Comparison of ENCODE assay signal across 8 cellular contexts in the genomic region with DNA sequence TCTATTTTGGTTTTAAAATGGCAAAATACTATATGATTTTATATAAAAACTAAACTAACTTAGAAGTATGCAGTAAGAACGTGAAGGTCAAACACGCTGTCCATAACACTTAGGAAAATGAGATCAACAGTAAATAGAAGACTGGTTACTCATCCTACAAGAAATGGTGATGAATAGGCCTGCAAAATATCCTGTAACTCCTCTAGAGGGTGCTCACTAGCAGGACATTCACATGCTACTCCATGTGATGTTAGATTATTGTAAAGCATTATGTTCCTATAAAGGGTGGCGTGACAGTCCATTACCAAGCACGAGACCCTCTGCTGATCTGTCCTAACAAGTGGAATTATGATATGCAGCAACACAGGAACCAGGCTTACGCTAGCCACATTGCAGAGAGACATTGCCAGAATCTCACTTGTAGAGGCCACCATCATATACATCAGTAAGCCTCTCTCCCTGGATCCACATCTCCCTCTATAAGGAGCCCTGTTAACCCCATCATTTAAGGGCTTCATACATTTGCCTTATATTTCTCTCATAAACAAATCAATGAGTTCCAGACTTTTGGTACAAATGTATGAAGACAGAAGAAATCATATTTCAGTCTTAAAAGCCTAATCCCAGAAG. TPM values are rescaled to one million over a fixed set of nuclear protein-coding genes. Genes with fewer than 3 reads are reported as not detected.
DNase-seq lines count a peak whose midpoint lies in the region; ATAC-seq, FAIRE-seq and TF ChIP-seq lines count a peak whose summit lies in the region.

No MANE protein-coding gene starts in this region.

- no peaks in the 10 kb centered on the region for H3K36me3 ChIP-seq in right lobe of liver

- TF ChIP-seq CTCF in right lobe of liver (IDR thresholded peaks at IDR 0.05), result peak; percentile 60 to 73 (median 64)

- H3K27me3 ChIP-seq in right lobe of liver, result no peaks in the 10 kb centered on the region

- intact Hi-C loops in right lobe of liver (cut with DNase I) (no loop called here), posterior vena cava (cut with DNase I) (loop anchor here in 1 of 2 donors (10.0 kb wide), 1 partner anchor 226 kb away; no protein-coding TSS in a partner anchor)

- H3K9me3 ChIP-seq in right lobe of liver, result no peaks in the 10 kb centered on the region

- TF ChIP-seq POLR2A in right lobe of liver (IDR thresholded peaks at IDR 0.05), result no peak

- H3K27ac ChIP-seq in right lobe of liver, result no peak overlapping the region

- DNase-seq in stimulated activated CD4-positive, alpha-beta T cell treated with anti-CD3 and anti-CD28 coated beads, Interleukin-4, amount 100 ng/mL, for 24 hours, result peak; percentile 19
- no peak for DNase-seq in stimulated activated CD4-positive, alpha-beta T cell treated with anti-CD3 and anti-CD28 coated beads, Interleukin-2, amount 100 ng/mL, for 48 hours
- peak; percentile 43 for DNase-seq in Jurkat, Clone E6-1 (ENCODE audit: low read depth, low spot score)
- DNase-seq in RCC 7860 (ENCODE audit: low spot score) (peak; percentile 47), right lobe of liver (no peak), posterior vena cava (ENCODE audit: low spot score) (no peak), T1000 (lab: John Stamatoyannopoulos, UW) (no peak)

- no peaks in the 10 kb centered on the region for H3K4me1 ChIP-seq in right lobe of liver

- peak; percentile 78 to 92 (median 86) for ATAC-seq in right lobe of liver

- H3K4me3 ChIP-seq in Jurkat, Clone E6-1 (ENCODE audit: low read length), result no peak overlapping the region
- no peak overlapping the region for H3K4me3 ChIP-seq in right lobe of liver

- FAIRE-seq in RCC 7860 (lab: Jason Lieb, UNC) (peak; percentile 42), colon (lab: Jason Lieb, UNC) (peak; percentile 78)

- 15% methylated on average over 5 of the region's 5 CpGs for WGBS in right lobe of liver (ENCODE audit: insufficient coverage, low coverage, low lambda C conversion rate, missing lambda C conversion rate)

RNA-seq across cellular contexts. Expression of a gene that starts 18.0 kb away (rescaled TPM):
- not detected for polyA plus RNA-seq in Jurkat, Clone E6-1 (2012; ENCODE audit: insufficient read depth, insufficient read length)
- not detected for total RNA-seq in right lobe of liver
- total RNA-seq in posterior vena cava, result not detected

RNA-seq across cellular contexts. Expression of a gene that starts 19.5 kb away (rescaled TPM):
- not detected for polyA plus RNA-seq in Jurkat, Clone E6-1 (2012; ENCODE audit: insufficient read depth, insufficient read length)
- total RNA-seq in right lobe of liver, result not detected
- total RNA-seq in posterior vena cava, result not detected

RNA-seq across cellular contexts. Expression of a gene that starts 48.5 kb away (rescaled TPM):
- polyA plus RNA-seq in Jurkat, Clone E6-1 (2012; ENCODE audit: insufficient read depth, insufficient read length), result not detected
- total RNA-seq in right lobe of liver (under 1 TPM in 3 of 6 experiments, not detected in 3; 0.30 to 0.35 (median 0.31) TPM), posterior vena cava (not detected)

RNA-seq across cellular contexts. Expression of a gene that starts 51.8 kb away (rescaled TPM):
- polyA plus RNA-seq in Jurkat, Clone E6-1 (2012; ENCODE audit: insufficient read depth, insufficient read length), result not detected
- total RNA-seq in right lobe of liver, result not detected
- total RNA-seq in posterior vena cava, result not detected

Comparison
In these comparisons a context has a peak if more than half of its experiments do, and no peak if none do; other contexts are left out.
1. DNase-seq: peak in stimulated activated CD4-positive, alpha-beta T cell treated with anti-CD3 and anti-CD28 coated beads, Interleukin-4, amount 100 ng/mL, for 24 hours (single experiment), Jurkat, Clone E6-1 (single experiment) and RCC 7860 (single experiment); none in stimulated activated CD4-positive, alpha-beta T cell treated with anti-CD3 and anti-CD28 coated beads, Interleukin-2, amount 100 ng/mL, for 48 hours (0 of 2), right lobe of liver (0 of 3), posterior vena cava (single experiment) and T1000 (single experiment).